In the genomic region with DNA sequence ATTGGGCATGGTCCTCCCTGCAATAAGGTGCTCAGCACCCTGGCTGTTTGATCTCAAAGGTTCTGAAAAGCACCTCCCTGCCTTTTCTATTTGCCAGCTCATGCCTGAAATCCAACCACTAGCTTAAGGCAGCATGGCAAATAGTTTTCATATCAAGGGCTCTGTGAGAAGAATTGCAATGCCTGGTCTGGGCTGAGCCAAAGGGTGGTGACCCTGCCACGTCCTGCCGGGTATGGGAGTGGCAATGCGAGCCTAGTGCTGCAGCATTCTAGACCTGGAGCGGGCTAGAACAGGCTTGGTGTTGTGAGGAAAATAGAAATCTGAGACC, we compare ENCODE assay signal across 1 cellular context.
TF ChIP-seq lines count a peak whose summit lies in the region.

No MANE protein-coding gene starts in this region.

TF ChIP-seq in GM23338, 12 proteins besides CTCF, POLR2A, EP300 and RAD21:
- TF ChIP-seq, protein P1, sequence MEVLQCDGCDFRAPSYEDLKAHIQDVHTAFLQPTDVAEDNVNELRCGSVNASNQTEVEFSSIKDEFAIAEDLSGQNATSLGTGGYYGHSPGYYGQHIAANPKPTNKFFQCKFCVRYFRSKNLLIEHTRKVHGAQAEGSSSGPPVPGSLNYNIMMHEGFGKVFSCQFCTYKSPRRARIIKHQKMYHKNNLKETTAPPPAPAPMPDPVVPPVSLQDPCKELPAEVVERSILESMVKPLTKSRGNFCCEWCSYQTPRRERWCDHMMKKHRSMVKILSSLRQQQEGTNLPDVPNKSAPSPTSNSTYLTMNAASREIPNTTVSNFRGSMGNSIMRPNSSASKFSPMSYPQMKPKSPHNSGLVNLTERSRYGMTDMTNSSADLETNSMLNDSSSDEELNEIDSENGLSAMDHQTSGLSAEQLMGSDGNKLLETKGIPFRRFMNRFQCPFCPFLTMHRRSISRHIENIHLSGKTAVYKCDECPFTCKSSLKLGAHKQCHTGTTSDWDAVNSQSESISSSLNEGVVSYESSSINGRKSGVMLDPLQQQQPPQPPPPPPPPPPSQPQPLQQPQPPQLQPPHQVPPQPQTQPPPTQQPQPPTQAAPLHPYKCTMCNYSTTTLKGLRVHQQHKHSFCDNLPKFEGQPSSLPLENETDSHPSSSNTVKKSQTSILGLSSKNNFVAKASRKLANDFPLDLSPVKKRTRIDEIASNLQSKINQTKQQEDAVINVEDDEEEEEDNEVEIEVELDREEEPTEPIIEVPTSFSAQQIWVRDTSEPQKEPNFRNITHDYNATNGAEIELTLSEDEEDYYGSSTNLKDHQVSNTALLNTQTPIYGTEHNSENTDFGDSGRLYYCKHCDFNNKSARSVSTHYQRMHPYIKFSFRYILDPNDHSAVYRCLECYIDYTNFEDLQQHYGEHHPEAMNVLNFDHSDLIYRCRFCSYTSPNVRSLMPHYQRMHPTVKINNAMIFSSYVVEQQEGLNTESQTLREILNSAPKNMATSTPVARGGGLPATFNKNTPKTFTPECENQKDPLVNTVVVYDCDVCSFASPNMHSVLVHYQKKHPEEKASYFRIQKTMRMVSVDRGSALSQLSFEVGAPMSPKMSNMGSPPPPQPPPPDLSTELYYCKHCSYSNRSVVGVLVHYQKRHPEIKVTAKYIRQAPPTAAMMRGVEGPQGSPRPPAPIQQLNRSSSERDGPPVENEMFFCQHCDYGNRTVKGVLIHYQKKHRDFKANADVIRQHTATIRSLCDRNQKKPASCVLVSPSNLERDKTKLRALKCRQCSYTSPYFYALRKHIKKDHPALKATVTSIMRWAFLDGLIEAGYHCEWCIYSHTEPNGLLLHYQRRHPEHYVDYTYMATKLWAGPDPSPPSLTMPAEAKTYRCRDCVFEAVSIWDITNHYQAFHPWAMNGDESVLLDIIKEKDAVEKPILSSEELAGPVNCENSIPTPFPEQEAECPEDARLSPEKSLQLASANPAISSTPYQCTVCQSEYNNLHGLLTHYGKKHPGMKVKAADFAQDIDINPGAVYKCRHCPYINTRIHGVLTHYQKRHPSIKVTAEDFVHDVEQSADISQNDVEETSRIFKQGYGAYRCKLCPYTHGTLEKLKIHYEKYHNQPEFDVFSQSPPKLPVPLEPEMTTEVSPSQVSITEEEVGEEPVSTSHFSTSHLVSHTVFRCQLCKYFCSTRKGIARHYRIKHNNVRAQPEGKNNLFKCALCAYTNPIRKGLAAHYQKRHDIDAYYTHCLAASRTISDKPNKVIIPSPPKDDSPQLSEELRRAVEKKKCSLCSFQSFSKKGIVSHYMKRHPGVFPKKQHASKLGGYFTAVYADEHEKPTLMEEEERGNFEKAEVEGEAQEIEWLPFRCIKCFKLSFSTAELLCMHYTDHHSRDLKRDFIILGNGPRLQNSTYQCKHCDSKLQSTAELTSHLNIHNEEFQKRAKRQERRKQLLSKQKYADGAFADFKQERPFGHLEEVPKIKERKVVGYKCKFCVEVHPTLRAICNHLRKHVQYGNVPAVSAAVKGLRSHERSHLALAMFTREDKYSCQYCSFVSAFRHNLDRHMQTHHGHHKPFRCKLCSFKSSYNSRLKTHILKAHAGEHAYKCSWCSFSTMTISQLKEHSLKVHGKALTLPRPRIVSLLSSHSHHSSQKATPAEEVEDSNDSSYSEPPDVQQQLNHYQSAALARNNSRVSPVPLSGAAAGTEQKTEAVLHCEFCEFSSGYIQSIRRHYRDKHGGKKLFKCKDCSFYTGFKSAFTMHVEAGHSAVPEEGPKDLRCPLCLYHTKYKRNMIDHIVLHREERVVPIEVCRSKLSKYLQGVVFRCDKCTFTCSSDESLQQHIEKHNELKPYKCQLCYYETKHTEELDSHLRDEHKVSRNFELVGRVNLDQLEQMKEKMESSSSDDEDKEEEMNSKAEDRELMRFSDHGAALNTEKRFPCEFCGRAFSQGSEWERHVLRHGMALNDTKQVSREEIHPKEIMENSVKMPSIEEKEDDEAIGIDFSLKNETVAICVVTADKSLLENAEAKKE (CRISPR knock-in tag; IDR thresholded peaks at IDR 0.05), result no peak
- no peak for TF ChIP-seq JUNB (IDR thresholded peaks at IDR 0.05; ENCODE audit: unreplicated experiment)
- TF ChIP-seq STAT1 (IDR thresholded peaks at IDR 0.05; ENCODE audit: unreplicated experiment), result no peak
